Comparison of ENCODE assay signal across 8 cellular contexts in genomic region chr4:88591787-88592599, GRCh38. TPM values are rescaled to one million over a fixed set of nuclear protein-coding genes. Genes with fewer than 3 reads are reported as not detected.
A peak's percentile ranks its signal among the peaks of the same experiment; 100 is the strongest.
DNase-seq lines count a peak whose midpoint lies in the region; ATAC-seq, FAIRE-seq and TF ChIP-seq lines count a peak whose summit lies in the region.

Gene HERC3 (plus strand): TSS chr4:88592480. CDS start chr4:88605824, 13,344 bp downstream.

- no peaks in the 10 kb centered on the region for H3K79me2 ChIP-seq in OCI-LY7 (ENCODE audit: insufficient read depth, low read depth, low read length)

- peaks cover 9% of the 10 kb centered on the region; the same call in 1 of the 2 replicates for H3K4me1 ChIP-seq in HUES64 (ENCODE audit: insufficient read depth, low read length)
- H3K4me1 ChIP-seq in OCI-LY7 (ENCODE audit: insufficient read depth, low read length, poor library complexity, severe bottlenecking), result peaks cover 14% of the 10 kb centered on the region
- peaks cover 22% of the 10 kb centered on the region for H3K4me1 ChIP-seq in mononuclear cell (ENCODE audit: insufficient read depth, low read length)

- H3K27ac ChIP-seq in HUES64 (ENCODE audit: low read depth, low read length), result no peak within 1 kb of the TSS
- H3K27ac ChIP-seq in OCI-LY7 (ENCODE audit: low read depth, low read length, poor library complexity, severe bottlenecking), result no peak within 1 kb of the TSS

- H3K9me2 ChIP-seq in OCI-LY7 (ENCODE audit: insufficient read depth, low read length), result no peaks in the 10 kb centered on the region

- TF ChIP-seq CTCF in D721Med (IDR thresholded peaks at IDR 0.05; ENCODE audit: insufficient read depth, missing control alignments), result no peak
- no peak for TF ChIP-seq CTCF in OCI-LY7 (conservative IDR thresholded peaks at IDR 0.05; ENCODE audit: low read length)

- intact Hi-C loops in OCI-LY7 (cut with micrococcal nuclease; ENCODE audit: unreplicated experiment), result loop anchor here (5.0 kb wide), 2 partner anchors 310 to 520 kb away; partner anchors contain the start of genes PPM1K and TIGD2

- H3K4me2 ChIP-seq in OCI-LY7 (ENCODE audit: low read length), result peak within 1 kb of the TSS; percentile 68

- CTCF ChIA-PET in OCI-LY7 (lab: Charles Lee; ENCODE audit: unreplicated experiment), result interaction anchor here (0.5 kb wide), 1 partner anchor 106 kb away, joined by 4 read pairs; no protein-coding TSS in a partner anchor

- H3K4me3 ChIP-seq in HUES64 (ENCODE audit: low read length), result peak within 1 kb of the TSS; percentile 77
- peak within 1 kb of the TSS; percentile 80 for H3K4me3 ChIP-seq in OCI-LY7 (ENCODE audit: low read depth, low read length, poor library complexity, severe bottlenecking)
- H3K4me3 ChIP-seq in mononuclear cell (ENCODE audit: low read length), result peak within 1 kb of the TSS; percentile 75

- no peaks in the 10 kb centered on the region for H4K20me1 ChIP-seq in OCI-LY7 (ENCODE audit: insufficient read depth, low read length)

- H3K9me3 ChIP-seq in HUES64 (ENCODE audit: insufficient read depth, low read depth, low read length) (no peaks in the 10 kb centered on the region), OCI-LY7 (ENCODE audit: low read length) (no peaks in the 10 kb centered on the region), mononuclear cell (ENCODE audit: low read depth, low read length) (no peaks in the 10 kb centered on the region)

- peak; percentile 70 for DNase-seq in D721Med (ENCODE audit: insufficient read length, low spot score)
- peak; percentile 88 for DNase-seq in OCI-LY7 (ENCODE audit: low spot score)
- DNase-seq in activated T-cell treated with anti-CD3 and anti-CD28 coated beads for 4 hours, result peak; percentile 75
- DNase-seq in epidermal melanocyte (ENCODE audit: insufficient read length, low spot score), result peak; percentile 70
- DNase-seq in stimulated activated CD8-positive, alpha-beta memory T cell treated with anti-CD3 and anti-CD28 coated beads, Interleukin-2, amount 100 ng/mL, for 48 hours (ENCODE audit: low read depth in 2 of 2), result peak; percentile 79 to 83

- peak within 1 kb of the TSS; percentile 97 for H2AFZ ChIP-seq in OCI-LY7 (ENCODE audit: low read length)

- no TSS peak for BruUV-seq in OCI-LY7 (replicated peaks; lab: Mats Ljungman, UMichigan)

- FAIRE-seq in D721Med (lab: Jason Lieb, UNC), result no peak

- under 1% methylated on average over 73 of the region's 73 CpGs for WGBS in HUES64

- H3K36me3 ChIP-seq in HUES64 (ENCODE audit: insufficient read depth, low read length), result no peaks in the 10 kb centered on the region
- no peaks in the 10 kb centered on the region for H3K36me3 ChIP-seq in OCI-LY7 (ENCODE audit: insufficient read depth, low read length)

- peak; percentile 98 for ATAC-seq in GM21515 (IDR thresholded peaks at IDR 0.05; ENCODE audit: unreplicated experiment)

- peaks cover 38% of the 10 kb centered on the region for H3K27me3 ChIP-seq in HUES64 (ENCODE audit: insufficient read depth, low read length)
- H3K27me3 ChIP-seq in mononuclear cell (ENCODE audit: insufficient read depth, low read length), result no peaks in the 10 kb centered on the region

- POLR2A ChIA-PET in OCI-LY7 (lab: Charles Lee), result interaction anchor here (0.9 to 1.5 kb wide), 5 partner anchors 8 to 145 kb away, joined by 3 to 5 read pairs (median 4); partner anchors contain the start of gene NAP1L5

- H3K9ac ChIP-seq in HUES64 (ENCODE audit: low read depth, low read length), result no peak within 1 kb of the TSS

RNA-seq across cellular contexts. Expression of gene HERC3, which starts in this region (rescaled TPM):
- polyA plus RNA-seq in HUES64 (2013, experiment 1 of 2), result 2.0 TPM
- polyA plus RNA-seq in HUES64 (2013, experiment 2 of 2), result 3.0 TPM
- 9.2 and 14.4 TPM in 2 replicates for total RNA-seq in OCI-LY7 (2014; rRNA removed; shearing (Covaris generic))
- total RNA-seq in OCI-LY7 (2022) (22.9 and 26.3 TPM in 2 replicates), mononuclear cell (50.2 TPM)
